1 cellular context compared by ENCODE assay signal in genomic region chr1:119816407-119816806, GRCh38.
TF ChIP-seq lines count a peak whose summit lies in the region.

No MANE protein-coding gene starts in this region.

TF ChIP-seq in HepG2, 621 proteins besides CTCF, POLR2A, EP300 and RAD21 (continued from another document and continues in another):
- TF ChIP-seq, protein P1, sequence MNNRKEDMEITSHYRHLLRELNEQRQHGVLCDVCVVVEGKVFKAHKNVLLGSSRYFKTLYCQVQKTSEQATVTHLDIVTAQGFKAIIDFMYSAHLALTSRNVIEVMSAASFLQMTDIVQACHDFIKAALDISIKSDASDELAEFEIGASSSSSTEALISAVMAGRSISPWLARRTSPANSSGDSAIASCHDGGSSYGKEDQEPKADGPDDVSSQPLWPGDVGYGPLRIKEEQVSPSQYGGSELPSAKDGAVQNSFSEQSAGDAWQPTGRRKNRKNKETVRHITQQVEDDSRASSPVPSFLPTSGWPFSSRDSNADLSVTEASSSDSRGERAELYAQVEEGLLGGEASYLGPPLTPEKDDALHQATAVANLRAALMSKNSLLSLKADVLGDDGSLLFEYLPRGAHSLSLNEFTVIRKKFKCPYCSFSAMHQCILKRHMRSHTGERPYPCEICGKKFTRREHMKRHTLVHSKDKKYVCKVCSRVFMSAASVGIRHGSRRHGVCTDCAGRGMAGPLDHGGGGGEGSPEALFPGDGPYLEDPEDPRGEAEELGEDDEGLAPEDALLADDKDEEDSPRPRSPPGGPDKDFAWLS (CRISPR knock-in tag; IDR thresholded peaks at IDR 0.05; ENCODE audit: borderline replicate concordance): no peak
- TF ChIP-seq ZUFSP (CRISPR knock-in tag; IDR thresholded peaks at IDR 0.05; ENCODE audit: borderline replicate concordance): no peak
- TF ChIP-seq, protein P2, sequence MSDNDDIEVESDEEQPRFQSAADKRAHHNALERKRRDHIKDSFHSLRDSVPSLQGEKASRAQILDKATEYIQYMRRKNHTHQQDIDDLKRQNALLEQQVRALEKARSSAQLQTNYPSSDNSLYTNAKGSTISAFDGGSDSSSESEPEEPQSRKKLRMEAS (IDR thresholded peaks at IDR 0.05): peak; percentile 82
- TF ChIP-seq ZNF564 (CRISPR knock-in tag; IDR thresholded peaks at IDR 0.05): no peak
- TF ChIP-seq ZNF446 (CRISPR knock-in tag; IDR thresholded peaks at IDR 0.05): no peak
- TF ChIP-seq GATA4 (IDR thresholded peaks at IDR 0.05; ENCODE audit: borderline replicate concordance, low read depth): peak; percentile 66; the same call in 1 of the 2 replicates
- no peak for TF ChIP-seq ZNF781 (CRISPR knock-in tag; IDR thresholded peaks at IDR 0.05; ENCODE audit: borderline replicate concordance, not compliant biosample characterization)
- TF ChIP-seq PAXIP1 (CRISPR knock-in tag; conservative IDR thresholded peaks at IDR 0.05): peak; percentile 90
- no peak for TF ChIP-seq MZF1 (CRISPR knock-in tag; IDR thresholded peaks at IDR 0.05; ENCODE audit: borderline replicate concordance)
- no peak for TF ChIP-seq ZNF17 (CRISPR knock-in tag; IDR thresholded peaks at IDR 0.05)
- 0 out of 2 replicates have a peak, but pooled peaks have one; percentile 32 for TF ChIP-seq ZNF761 (CRISPR knock-in tag; conservative IDR thresholded peaks at IDR 0.05)
- TF ChIP-seq FOXC1 (CRISPR knock-in tag; IDR thresholded peaks at IDR 0.05; ENCODE audit: borderline replicate concordance): no peak
- TF ChIP-seq ATM (IDR thresholded peaks at IDR 0.05; ENCODE audit: borderline replicate concordance): no peak
- no peak for TF ChIP-seq SALL2 (CRISPR knock-in tag; IDR thresholded peaks at IDR 0.05)
- TF ChIP-seq BRF2 (CRISPR knock-in tag; IDR thresholded peaks at IDR 0.05): no peak
- TF ChIP-seq ZNF660 (CRISPR knock-in tag; IDR thresholded peaks at IDR 0.05; ENCODE audit: borderline replicate concordance, low read depth): no peak
- no peak for TF ChIP-seq ZNF777 (CRISPR knock-in tag; IDR thresholded peaks at IDR 0.05)
- TF ChIP-seq ISX (CRISPR knock-in tag; conservative IDR thresholded peaks at IDR 0.05): no peak
- TF ChIP-seq ZNF10 (CRISPR knock-in tag; IDR thresholded peaks at IDR 0.05; ENCODE audit: borderline replicate concordance, low read depth): no peak
- no peak for TF ChIP-seq ZNF296 (CRISPR knock-in tag; conservative IDR thresholded peaks at IDR 0.05)
- TF ChIP-seq, protein P3, sequence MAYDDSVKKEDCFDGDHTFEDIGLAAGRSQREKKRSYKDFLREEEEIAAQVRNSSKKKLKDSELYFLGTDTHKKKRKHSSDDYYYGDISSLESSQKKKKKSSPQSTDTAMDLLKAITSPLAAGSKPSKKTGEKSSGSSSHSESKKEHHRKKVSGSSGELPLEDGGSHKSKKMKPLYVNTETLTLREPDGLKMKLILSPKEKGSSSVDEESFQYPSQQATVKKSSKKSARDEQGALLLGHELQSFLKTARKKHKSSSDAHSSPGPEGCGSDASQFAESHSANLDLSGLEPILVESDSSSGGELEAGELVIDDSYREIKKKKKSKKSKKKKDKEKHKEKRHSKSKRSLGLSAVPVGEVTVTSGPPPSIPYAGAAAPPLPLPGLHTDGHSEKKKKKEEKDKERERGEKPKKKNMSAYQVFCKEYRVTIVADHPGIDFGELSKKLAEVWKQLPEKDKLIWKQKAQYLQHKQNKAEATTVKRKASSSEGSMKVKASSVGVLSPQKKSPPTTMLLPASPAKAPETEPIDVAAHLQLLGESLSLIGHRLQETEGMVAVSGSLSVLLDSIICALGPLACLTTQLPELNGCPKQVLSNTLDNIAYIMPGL (CRISPR knock-in tag; IDR thresholded peaks at IDR 0.05; ENCODE audit: borderline replicate concordance in 1 of 2, low read depth in 1 of 2): peak in 1 of 2 experiments; percentile 21; a peak in 1 of 4 replicates
- TF ChIP-seq MTA3 (CRISPR knock-in tag; IDR thresholded peaks at IDR 0.05): no peak
- TF ChIP-seq, protein P4, sequence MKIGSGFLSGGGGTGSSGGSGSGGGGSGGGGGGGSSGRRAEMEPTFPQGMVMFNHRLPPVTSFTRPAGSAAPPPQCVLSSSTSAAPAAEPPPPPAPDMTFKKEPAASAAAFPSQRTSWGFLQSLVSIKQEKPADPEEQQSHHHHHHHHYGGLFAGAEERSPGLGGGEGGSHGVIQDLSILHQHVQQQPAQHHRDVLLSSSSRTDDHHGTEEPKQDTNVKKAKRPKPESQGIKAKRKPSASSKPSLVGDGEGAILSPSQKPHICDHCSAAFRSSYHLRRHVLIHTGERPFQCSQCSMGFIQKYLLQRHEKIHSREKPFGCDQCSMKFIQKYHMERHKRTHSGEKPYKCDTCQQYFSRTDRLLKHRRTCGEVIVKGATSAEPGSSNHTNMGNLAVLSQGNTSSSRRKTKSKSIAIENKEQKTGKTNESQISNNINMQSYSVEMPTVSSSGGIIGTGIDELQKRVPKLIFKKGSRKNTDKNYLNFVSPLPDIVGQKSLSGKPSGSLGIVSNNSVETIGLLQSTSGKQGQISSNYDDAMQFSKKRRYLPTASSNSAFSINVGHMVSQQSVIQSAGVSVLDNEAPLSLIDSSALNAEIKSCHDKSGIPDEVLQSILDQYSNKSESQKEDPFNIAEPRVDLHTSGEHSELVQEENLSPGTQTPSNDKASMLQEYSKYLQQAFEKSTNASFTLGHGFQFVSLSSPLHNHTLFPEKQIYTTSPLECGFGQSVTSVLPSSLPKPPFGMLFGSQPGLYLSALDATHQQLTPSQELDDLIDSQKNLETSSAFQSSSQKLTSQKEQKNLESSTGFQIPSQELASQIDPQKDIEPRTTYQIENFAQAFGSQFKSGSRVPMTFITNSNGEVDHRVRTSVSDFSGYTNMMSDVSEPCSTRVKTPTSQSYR (CRISPR knock-in tag; IDR thresholded peaks at IDR 0.05; ENCODE audit: borderline replicate concordance): no peak
- TF ChIP-seq, protein P5, sequence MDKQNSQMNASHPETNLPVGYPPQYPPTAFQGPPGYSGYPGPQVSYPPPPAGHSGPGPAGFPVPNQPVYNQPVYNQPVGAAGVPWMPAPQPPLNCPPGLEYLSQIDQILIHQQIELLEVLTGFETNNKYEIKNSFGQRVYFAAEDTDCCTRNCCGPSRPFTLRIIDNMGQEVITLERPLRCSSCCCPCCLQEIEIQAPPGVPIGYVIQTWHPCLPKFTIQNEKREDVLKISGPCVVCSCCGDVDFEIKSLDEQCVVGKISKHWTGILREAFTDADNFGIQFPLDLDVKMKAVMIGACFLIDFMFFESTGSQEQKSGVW (CRISPR knock-in tag; IDR thresholded peaks at IDR 0.05; ENCODE audit: borderline replicate concordance): no peak
- 0 out of 2 replicates have a peak, but pooled peaks have one; percentile 61 for TF ChIP-seq ARNTL (CRISPR knock-in tag; IDR thresholded peaks at IDR 0.05)
- TF ChIP-seq, protein P6, sequence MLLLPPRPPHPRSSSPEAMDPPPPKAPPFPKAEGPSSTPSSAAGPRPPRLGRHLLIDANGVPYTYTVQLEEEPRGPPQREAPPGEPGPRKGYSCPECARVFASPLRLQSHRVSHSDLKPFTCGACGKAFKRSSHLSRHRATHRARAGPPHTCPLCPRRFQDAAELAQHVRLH (CRISPR knock-in tag; IDR thresholded peaks at IDR 0.05; ENCODE audit: borderline replicate concordance, low read depth): no peak
- no peak for TF ChIP-seq ZBTB20 (CRISPR knock-in tag; IDR thresholded peaks at IDR 0.05; ENCODE audit: borderline replicate concordance, low read depth)
- TF ChIP-seq MAZ (IDR thresholded peaks at IDR 0.05; ENCODE audit: borderline replicate concordance, low read depth, low read length): no peak
- TF ChIP-seq MAZ (CRISPR knock-in tag; IDR thresholded peaks at IDR 0.05; ENCODE audit: low read depth): no peak
- peak; percentile 69 for TF ChIP-seq NFIC (IDR thresholded peaks at IDR 0.05; ENCODE audit: low read length)
- TF ChIP-seq ZNF567 (CRISPR knock-in tag; IDR thresholded peaks at IDR 0.05; ENCODE audit: borderline replicate concordance): no peak
- TF ChIP-seq CENPT (CRISPR knock-in tag; IDR thresholded peaks at IDR 0.05; ENCODE audit: low read depth): no peak
- TF ChIP-seq IKZF4 (CRISPR knock-in tag; IDR thresholded peaks at IDR 0.05; ENCODE audit: borderline replicate concordance, low read depth, not compliant biosample characterization): no peak
- TF ChIP-seq ZNF460 (CRISPR knock-in tag; IDR thresholded peaks at IDR 0.05; ENCODE audit: borderline replicate concordance): no peak
- TF ChIP-seq, protein P7, sequence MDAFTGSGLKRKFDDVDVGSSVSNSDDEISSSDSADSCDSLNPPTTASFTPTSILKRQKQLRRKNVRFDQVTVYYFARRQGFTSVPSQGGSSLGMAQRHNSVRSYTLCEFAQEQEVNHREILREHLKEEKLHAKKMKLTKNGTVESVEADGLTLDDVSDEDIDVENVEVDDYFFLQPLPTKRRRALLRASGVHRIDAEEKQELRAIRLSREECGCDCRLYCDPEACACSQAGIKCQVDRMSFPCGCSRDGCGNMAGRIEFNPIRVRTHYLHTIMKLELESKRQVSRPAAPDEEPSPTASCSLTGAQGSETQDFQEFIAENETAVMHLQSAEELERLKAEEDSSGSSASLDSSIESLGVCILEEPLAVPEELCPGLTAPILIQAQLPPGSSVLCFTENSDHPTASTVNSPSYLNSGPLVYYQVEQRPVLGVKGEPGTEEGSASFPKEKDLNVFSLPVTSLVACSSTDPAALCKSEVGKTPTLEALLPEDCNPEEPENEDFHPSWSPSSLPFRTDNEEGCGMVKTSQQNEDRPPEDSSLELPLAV (CRISPR knock-in tag; conservative IDR thresholded peaks at IDR 0.05; ENCODE audit: low read depth): no peak
- TF ChIP-seq ZSCAN22 (CRISPR knock-in tag; IDR thresholded peaks at IDR 0.05): no peak
- no peak for TF ChIP-seq ZNF282 (IDR thresholded peaks at IDR 0.05; ENCODE audit: partially characterized antibody)
- TF ChIP-seq NFIB (CRISPR knock-in tag; IDR thresholded peaks at IDR 0.05; ENCODE audit: borderline replicate concordance): no peak
- TF ChIP-seq FOXO4 (CRISPR knock-in tag; conservative IDR thresholded peaks at IDR 0.05): no peak
